ENCODE assay signal across 19 cellular contexts in the genomic region with DNA sequence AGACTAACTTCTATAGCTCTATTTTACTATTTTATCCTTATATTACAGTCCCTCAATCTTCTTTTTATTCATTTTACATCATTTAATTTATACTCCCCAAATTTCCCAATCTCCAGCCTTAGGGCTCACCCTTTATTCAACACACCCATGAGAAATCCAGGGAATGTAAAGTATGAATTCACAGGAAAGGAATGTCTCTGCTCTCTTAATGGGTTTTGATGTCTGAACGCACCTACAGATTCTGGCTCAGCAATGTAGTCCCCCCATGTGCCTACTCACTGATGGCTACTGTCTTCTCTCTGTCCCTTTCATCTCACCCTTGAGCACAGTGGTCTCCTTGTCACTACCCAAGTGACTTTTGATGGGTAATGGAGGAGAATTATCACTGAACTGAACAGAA.
"Had no signal": no experiment of that assay in that cellular context is flagged by ENCODE, and none has a peak within 500 bp of the region (broad histone marks: within the 10 kb centered on the region; RNA-seq: fewer than 3 reads in every experiment).

No MANE protein-coding gene starts in this region.

- H3K4me1 Mint-ChIP-seq: memory B cell, nephron had no signal

- H3K27me3 Mint-ChIP-seq: activated CD4-positive, alpha-beta memory T cell treated with anti-CD3 and anti-CD28 coated beads for 36 hours; activated CD4-positive, alpha-beta T cell treated with anti-CD3 and anti-CD28 coated beads for 36 hours; activated CD8-positive, alpha-beta memory T cell treated with anti-CD3 and anti-CD28 coated beads, Interleukin-2, amount 10 ng/mL, durations not matched to agents 7 days and 5 days; memory B cell had no signal

- H3K27ac Mint-ChIP-seq: activated CD4-positive, alpha-beta memory T cell treated with anti-CD3 and anti-CD28 coated beads for 36 hours; activated CD4-positive, alpha-beta T cell treated with anti-CD3 and anti-CD28 coated beads for 36 hours; activated CD8-positive, alpha-beta memory T cell treated with anti-CD3 and anti-CD28 coated beads, Interleukin-2, amount 10 ng/mL, durations not matched to agents 7 days and 5 days; memory B cell; nephron; T-helper 1 cell treated with Interleukin-12 subunit alpha and Interleukin-12 subunit beta and Interleukin-4 antibody, amounts not matched to agents 30 μg/mL and 1 μg/mL, for 36 hours had no signal

- H3K4me1 ChIP-seq: body of pancreas, prostate gland, right lobe of liver, transverse colon had no signal

- DNase-seq: activated CD4-positive, alpha-beta memory T cell treated with anti-CD3 and anti-CD28 coated beads for 36 hours; activated CD4-positive, alpha-beta T cell treated with anti-CD3 and anti-CD28 coated beads for 36 hours; activated CD8-positive, alpha-beta memory T cell treated with anti-CD3 and anti-CD28 coated beads, Interleukin-2, amount 10 ng/mL, durations not matched to agents 7 days and 5 days; activated naive CD4-positive, alpha-beta T cell treated with anti-CD3 and anti-CD28 coated beads, Interleukin-2, amount 50 U/mL, for 16 hours; activated T-cell treated with anti-CD3 and anti-CD28 coated beads, Interleukin-2, amount 50 U/mL, for 1 hour; body of pancreas; cortex of kidney; effector CD8-positive, alpha-beta T cell; foreskin fibroblast; heart left ventricle; left lung; occipital lobe; right lobe of liver; stimulated activated naive CD8-positive, alpha-beta T cell treated with anti-CD3 and anti-CD28 coated beads, Interleukin-15, Interleukin-2, amounts not matched to agents 100 U/mL and 50 U/mL, for 24 hours; transverse colon had no signal

- H3K4me3 Mint-ChIP-seq: activated CD4-positive, alpha-beta memory T cell treated with anti-CD3 and anti-CD28 coated beads for 36 hours; activated CD4-positive, alpha-beta T cell treated with anti-CD3 and anti-CD28 coated beads for 36 hours; activated CD8-positive, alpha-beta memory T cell treated with anti-CD3 and anti-CD28 coated beads, Interleukin-2, amount 10 ng/mL, durations not matched to agents 7 days and 5 days; memory B cell; nephron; T-helper 1 cell treated with Interleukin-12 subunit alpha and Interleukin-12 subunit beta and Interleukin-4 antibody, amounts not matched to agents 30 μg/mL and 1 μg/mL, for 36 hours had no signal

- H3K27me3 ChIP-seq: body of pancreas, heart left ventricle, left lung, right lobe of liver, transverse colon had no signal

- H3K27ac ChIP-seq: body of pancreas, heart left ventricle, left lung, prostate gland, right lobe of liver, transverse colon had no signal

- H3K4me3 ChIP-seq: body of pancreas, heart left ventricle, left lung, prostate gland, right lobe of liver, transverse colon had no signal

- ATAC-seq: activated CD4-positive, alpha-beta T cell treated with anti-CD3 and anti-CD28 coated beads for 36 hours; activated CD8-positive, alpha-beta memory T cell treated with anti-CD3 and anti-CD28 coated beads, Interleukin-2, amount 10 ng/mL, durations not matched to agents 7 days and 5 days; body of pancreas; heart left ventricle; left lung; right lobe of liver; stimulated activated naive CD8-positive, alpha-beta T cell treated with anti-CD3 and anti-CD28 coated beads, Interleukin-15, Interleukin-2, amounts not matched to agents 100 U/mL and 50 U/mL, for 24 hours had no signal

- H3K9me3 ChIP-seq: body of pancreas, left lung, prostate gland, right lobe of liver, transverse colon had no signal

- H3K36me3 ChIP-seq: prostate gland, right lobe of liver, transverse colon had no signal
